In genomic region chr2:55839182-55839819, GRCh38 we compare ENCODE assay signal across 10 cellular contexts.
A peak's percentile ranks its signal among the peaks of the same experiment; 100 is the strongest.
DNase-seq lines count a peak whose midpoint lies in the region; ATAC-seq, FAIRE-seq and TF ChIP-seq lines count a peak whose summit lies in the region.
"Had no signal": no experiment of that assay in that cellular context is flagged by ENCODE, and none has a peak within 500 bp of the region (broad histone marks: within the 10 kb centered on the region; RNA-seq: fewer than 3 reads in every experiment).

No MANE protein-coding gene starts in this region.

- H3K79me2 ChIP-seq in astrocyte (ENCODE audit: insufficient read depth, low read length) (no peaks in the 10 kb centered on the region), HepG2 (ENCODE audit: insufficient read depth, low read length) (no peaks in the 10 kb centered on the region)

- H3K36me3 Mint-ChIP-seq in astrocyte (ENCODE audit: low read depth, unreplicated experiment), result no peaks in the 10 kb centered on the region

- H3K9me3 ChIP-seq in astrocyte (ENCODE audit: insufficient read depth, low read depth, low read length) (no peaks in the 10 kb centered on the region), HepG2 (ENCODE audit: low read length) (no peaks in the 10 kb centered on the region)
- H3K9me3 ChIP-seq: uterus had no signal

- H3K27me3 ChIP-seq in astrocyte (ENCODE audit: insufficient read depth, low read length), result no peaks in the 10 kb centered on the region
- peaks cover 0 to 9% of the 10 kb centered on the region in 2 experiments; a peak in 2 of 5 replicates for H3K27me3 ChIP-seq in HepG2 (ENCODE audit: control insufficient read depth in 1 of 2, insufficient read depth in 2 of 2, low read length in 2 of 2)
- H3K27me3 ChIP-seq: uterus had no signal

- H3K4me3 Mint-ChIP-seq in astrocyte (ENCODE audit: unreplicated experiment), result no peak overlapping the region

- TF ChIP-seq CTCF in astrocyte (IDR thresholded peaks at IDR 0.05; ENCODE audit: insufficient read depth, low read depth, low read length), result no peak
- no peak for TF ChIP-seq CTCF in HepG2 (CRISPR knock-in tag; IDR thresholded peaks at IDR 0.05)

- DNase-seq in COR-L47 (lab: John Stamatoyannopoulos, UW) (peak; percentile 50), NCI-H187 treated with DMSO at 0.1 percent for 48 hours (lab: John Stamatoyannopoulos, UW) (peak; percentile 89), astrocyte (ENCODE audit: low read depth) (peak; percentile 37), HepG2 (ENCODE audit: low spot score) (peak; percentile 91), H54 (ENCODE audit: insufficient read length, low spot score) (no peak)
- no peak for DNase-seq in central memory CD4-positive, alpha-beta T cell
- DNase-seq: uterus had no signal

- BruUV-seq in HepG2 (replicated peaks; lab: Mats Ljungman, UMichigan), result no TSS peak

- H3K9ac ChIP-seq in astrocyte (ENCODE audit: low read length) (no peak overlapping the region), HepG2 (ENCODE audit: insufficient read depth, low read depth, low read length) (no peak overlapping the region)

- TF ChIP-seq POLR2A in HepG2 (IDR thresholded peaks at IDR 0.05; ENCODE audit: insufficient read depth in 1 of 2, low read depth in 2 of 2, low read length in 2 of 2) (no peak), H54 (IDR thresholded peaks at IDR 0.05; ENCODE audit: low read depth, low read length) (no peak)

- WGBS in HepG2 (ENCODE audit: low lambda C conversion rate), result 3% methylated on average over 7 of the region's 7 CpGs

- H3K4me1 ChIP-seq in astrocyte (ENCODE audit: insufficient read depth, low read length) (peaks cover 8% of the 10 kb centered on the region), HepG2 (ENCODE audit: insufficient read depth, low read length) (peaks cover 52% of the 10 kb centered on the region)
- H3K4me1 ChIP-seq: uterus had no signal

- H3K27me3 Mint-ChIP-seq in astrocyte (ENCODE audit: low read depth, unreplicated experiment), result no peaks in the 10 kb centered on the region

- TF ChIP-seq RAD21 in HepG2 (CRISPR knock-in tag; IDR thresholded peaks at IDR 0.05), result peak; percentile 46; the same call in 1 of the 2 replicates

- CTCF ChIA-PET in HepG2 (lab: Yijun Ruan, JAX; ENCODE audit: low intra/inter-chr PET ratio, low total read pairs), result no interaction called here

- peaks cover 11% of the 10 kb centered on the region for H3K4me1 Mint-ChIP-seq in astrocyte (ENCODE audit: low read depth, unreplicated experiment)

- FAIRE-seq in astrocyte (lab: Jason Lieb, UNC) (no peak), HepG2 (lab: Jason Lieb, UNC) (peak; percentile 93), H54 (lab: Jason Lieb, UNC) (no peak)
- FAIRE-seq: endothelial cell of umbilical vein had no signal

- no peaks in the 10 kb centered on the region for H3K36me3 ChIP-seq in astrocyte (ENCODE audit: insufficient read depth, low read length)
- H3K36me3 ChIP-seq in HepG2 (replicated peaks in 1 of 2; ENCODE audit: control insufficient read depth in 1 of 2, insufficient read depth in 2 of 2, low read length in 2 of 2), result no peaks in the 10 kb centered on the region
- H3K36me3 ChIP-seq: uterus had no signal

- peak overlapping the region; percentile 31 for H3K4me2 ChIP-seq in astrocyte (ENCODE audit: low read length)
- peak overlapping the region; percentile 58 for H3K4me2 ChIP-seq in HepG2 (ENCODE audit: low read depth, low read length)

- TF ChIP-seq EP300 in HepG2 (IDR thresholded peaks at IDR 0.05; ENCODE audit: low read depth in 2 of 2, low read length in 2 of 2), result peak in 1 of 2 experiments; percentile 88; a peak in 2 of 4 replicates
- peak; percentile 82 for TF ChIP-seq EP300 in HepG2 (CRISPR knock-in tag; IDR thresholded peaks at IDR 0.05; ENCODE audit: borderline replicate concordance)

- intact Hi-C loops in HepG2 (cut with micrococcal nuclease; ENCODE audit: unreplicated experiment), result no loop called here

- in situ Hi-C loops in HepG2 (cut with HindIII; ENCODE audit: extremely low pct_ligation_motif_present, low pct_unique_long_range_greater_than_20kb), result no loop called here

- POLR2A ChIA-PET in HepG2 (lab: Yijun Ruan, JAX), result no interaction called here

- ATAC-seq in HepG2 (peak; percentile 97), HG03175 (IDR thresholded peaks at IDR 0.05; ENCODE audit: unreplicated experiment) (no peak), HG02938 (IDR thresholded peaks at IDR 0.05; ENCODE audit: unreplicated experiment) (no peak)

- H3K4me3 ChIP-seq in astrocyte (ENCODE audit: insufficient read depth, low read depth, low read length) (no peak overlapping the region), HepG2 (replicated peaks in 1 of 3; ENCODE audit: insufficient read depth in 1 of 3, low read depth in 2 of 3, low read length in 3 of 3) (peak overlapping the region in 1 of 3 experiments; percentile 22; a peak in 1 of 6 replicates)
- H3K4me3 ChIP-seq: uterus had no signal

- H4K20me1 ChIP-seq in astrocyte (ENCODE audit: insufficient read depth, low read length), result no peaks in the 10 kb centered on the region
- no peaks in the 10 kb centered on the region for H4K20me1 ChIP-seq in HepG2 (ENCODE audit: insufficient read depth, low read length)

- H3K27ac ChIP-seq in astrocyte (ENCODE audit: low read depth, low read length) (no peak overlapping the region), HepG2 (ENCODE audit: extremely low read length, insufficient read depth, low read length) (no peak overlapping the region)
- H3K27ac ChIP-seq: uterus had no signal

- peak overlapping the region; percentile 54 for H3K27ac Mint-ChIP-seq in astrocyte (ENCODE audit: unreplicated experiment)

- H2AFZ ChIP-seq in astrocyte (ENCODE audit: low read depth, low read length), result no peak overlapping the region
- H2AFZ ChIP-seq in HepG2 (ENCODE audit: low read length), result no peak overlapping the region

- no peaks in the 10 kb centered on the region for H3K9me3 Mint-ChIP-seq in astrocyte (ENCODE audit: unreplicated experiment)

TF ChIP-seq in HepG2, 621 proteins besides CTCF, POLR2A, EP300 and RAD21 (continues in another document):
- TF ChIP-seq ZNF414 (CRISPR knock-in tag; IDR thresholded peaks at IDR 0.05) (no peak), ZKSCAN5 (CRISPR knock-in tag; IDR thresholded peaks at IDR 0.05) (no peak), E2F2 (CRISPR knock-in tag; IDR thresholded peaks at IDR 0.05; ENCODE audit: borderline replicate concordance) (no peak), ZNF562 (CRISPR knock-in tag; IDR thresholded peaks at IDR 0.05; ENCODE audit: borderline replicate concordance) (no peak), TAF15 (IDR thresholded peaks at IDR 0.05; ENCODE audit: low read depth, low read length, poor library complexity, severe bottlenecking) (no peak), ATRX (CRISPR knock-in tag; IDR thresholded peaks at IDR 0.05; ENCODE audit: borderline replicate concordance) (no peak), NFRKB (IDR thresholded peaks at IDR 0.05) (no peak), NFE2L2 (IDR thresholded peaks at IDR 0.05; ENCODE audit: low read length) (no peak), ZSCAN30 (CRISPR knock-in tag; IDR thresholded peaks at IDR 0.05) (no peak), IRX3 (CRISPR knock-in tag; IDR thresholded peaks at IDR 0.05; ENCODE audit: borderline replicate concordance, low read depth) (no peak), ZNF782 (CRISPR knock-in tag; IDR thresholded peaks at IDR 0.05; ENCODE audit: borderline replicate concordance) (no peak), THYN1 (CRISPR knock-in tag; IDR thresholded peaks at IDR 0.05; ENCODE audit: borderline replicate concordance, low read depth) (no peak), ZSCAN9 (CRISPR knock-in tag; IDR thresholded peaks at IDR 0.05; ENCODE audit: borderline replicate concordance) (0 out of 2 replicates have a peak, but pooled peaks have one; percentile 50), PCBP2 (optimal IDR thresholded peaks at IDR 0.05; ENCODE audit: low read depth, low read length, poor library complexity, severe bottlenecking) (no peak), ZNF766 (CRISPR knock-in tag; IDR thresholded peaks at IDR 0.05; ENCODE audit: borderline replicate concordance) (0 out of 2 replicates have a peak, but pooled peaks have one; percentile 34), HOMEZ (CRISPR knock-in tag; IDR thresholded peaks at IDR 0.05; ENCODE audit: low read depth) (peak; percentile 78; the same call in 1 of the 2 replicates), ZNF879 (CRISPR knock-in tag; IDR thresholded peaks at IDR 0.05) (no peak), SIN3A (IDR thresholded peaks at IDR 0.05; ENCODE audit: borderline replicate concordance, low read depth, low read length) (no peak), NCOA2 (CRISPR knock-in tag; IDR thresholded peaks at IDR 0.05) (peak; percentile 82)

Comparison
In these comparisons a context has a peak if more than half of its experiments do, and no peak if none do; other contexts are left out.
1. DNase-seq: peak in COR-L47 (single experiment), NCI-H187 treated with DMSO at 0.1 percent for 48 hours (single experiment), astrocyte (single experiment) and HepG2 (single experiment); none in central memory CD4-positive, alpha-beta T cell (single experiment) and H54 (single experiment).